8 cellular contexts compared by ENCODE assay signal in the genomic region with DNA sequence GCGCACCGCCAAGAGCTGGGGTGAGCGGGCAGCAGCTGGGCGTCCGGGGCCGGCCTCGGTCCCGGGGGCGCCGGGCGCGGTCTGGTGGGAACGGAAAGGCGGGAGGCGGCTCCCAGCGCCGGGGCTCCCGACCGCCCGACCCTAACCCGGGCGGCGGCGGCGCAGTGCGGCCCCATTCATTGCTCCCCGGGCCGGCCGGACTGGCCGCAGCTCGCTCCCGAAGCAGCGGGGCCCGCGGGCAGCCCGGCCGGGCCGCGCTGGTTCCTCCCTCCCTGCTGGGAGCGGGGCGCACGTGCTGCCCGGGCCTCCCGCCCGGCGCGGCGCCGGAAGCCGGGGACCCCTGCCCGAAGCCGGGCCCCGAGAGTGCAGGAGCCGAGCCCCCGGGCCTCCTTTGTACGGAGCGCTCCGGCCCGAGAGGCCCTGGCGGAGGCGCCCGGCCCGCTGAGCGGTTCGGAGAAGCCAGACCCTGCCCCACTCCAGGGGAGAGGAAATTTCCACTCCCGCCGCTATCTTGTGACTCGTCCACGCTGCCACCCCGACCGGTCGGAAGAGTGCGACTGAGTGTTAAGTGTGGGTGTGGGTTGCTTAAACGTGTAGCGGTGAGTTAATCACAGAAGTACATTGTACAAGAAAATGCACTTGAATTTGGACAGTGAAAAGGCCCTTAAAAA. TPM values are rescaled to one million over a fixed set of nuclear protein-coding genes. Genes with fewer than 3 reads are reported as not detected.
DNase-seq lines count a peak whose midpoint lies in the region; ATAC-seq and TF ChIP-seq lines count a peak whose summit lies in the region.

No MANE protein-coding gene starts in this region.

- intact Hi-C loops in Right ventricle myocardium superior (cut with DNase I) (loop anchor here (2.0 kb wide), 1 partner anchor 138 kb away; the partner anchor contains the start of gene RNF7), ovary (cut with DNase I) (loop anchor here in 2 of 4 donors (2.0 to 5.0 kb wide), 2 partner anchors 120 to 138 kb away; partner anchors contain the start of gene RNF7 (in 2 of the 2)), thyroid gland (cut with DNase I) (loop anchor here (5.0 to 10.0 kb wide), 2 partner anchors 82 to 140 kb away; partner anchors contain the start of gene RNF7)

- TF ChIP-seq POLR2A in ovary (IDR thresholded peaks at IDR 0.05) = no peak
- TF ChIP-seq POLR2A in thyroid gland (IDR thresholded peaks at IDR 0.05) = peak; percentile 50 to 69

- H3K27ac Mint-ChIP-seq in activated naive CD4-positive, alpha-beta T cell treated with anti-CD3 and anti-CD28 coated beads, Interleukin-2, amount 50 U/mL, for 24 hours = peak overlapping the region; percentile 75

- H3K27me3 Mint-ChIP-seq in activated naive CD4-positive, alpha-beta T cell treated with anti-CD3 and anti-CD28 coated beads, Interleukin-2, amount 50 U/mL, for 24 hours = no peaks in the 10 kb centered on the region

- peaks cover 55% of the 10 kb centered on the region for H3K4me1 Mint-ChIP-seq in activated naive CD4-positive, alpha-beta T cell treated with anti-CD3 and anti-CD28 coated beads, Interleukin-2, amount 50 U/mL, for 24 hours

- no peak for TF ChIP-seq EP300 in ovary (IDR thresholded peaks at IDR 0.05)

- no peaks in the 10 kb centered on the region for H3K9me3 Mint-ChIP-seq in activated naive CD4-positive, alpha-beta T cell treated with anti-CD3 and anti-CD28 coated beads, Interleukin-2, amount 50 U/mL, for 24 hours

- peaks cover 8% of the 10 kb centered on the region; the same call in 1 of the 2 replicates for H3K4me1 ChIP-seq in SJCRH30
- H3K4me1 ChIP-seq in ovary (ENCODE audit: insufficient read depth) = no peaks in the 10 kb centered on the region
- peaks cover 10 to 17% of the 10 kb centered on the region in 2 donors for H3K4me1 ChIP-seq in thyroid gland

- DNase-seq in Ammon's horn (ENCODE audit: low spot score) (peak; percentile 60), SJCRH30 (peak; percentile 49 to 59), Right ventricle myocardium superior (peak; percentile 68), ovary (peak; percentile 44 to 67 (median 62)), thyroid gland (peak; percentile 82 to 86)

- H3K4me3 ChIP-seq in SJCRH30 (peak overlapping the region; percentile 90), ovary (peak overlapping the region; percentile 92), thyroid gland (replicated peaks in 1 of 3) (peak overlapping the region; percentile 86 to 95 (median 93))

- H3K9me3 ChIP-seq in SJCRH30 (replicated peaks) (no peaks in the 10 kb centered on the region), ovary (no peaks in the 10 kb centered on the region), thyroid gland (no peaks in the 10 kb centered on the region)

- H3K27me3 ChIP-seq in SJCRH30 = no peaks in the 10 kb centered on the region
- no peaks in the 10 kb centered on the region for H3K27me3 ChIP-seq in ovary
- H3K27me3 ChIP-seq in thyroid gland = no peaks in the 10 kb centered on the region

- H3K27ac ChIP-seq in SJCRH30 (peak overlapping the region; percentile 64), ovary (peak overlapping the region; percentile 96 to 98), thyroid gland (peak overlapping the region; percentile 97 to 100 (median 100))

- peak; percentile 7 for ATAC-seq in GM19043 (IDR thresholded peaks at IDR 0.05; ENCODE audit: low read depth, unreplicated experiment)
- peak; percentile 23 for ATAC-seq in HG03280 (IDR thresholded peaks at IDR 0.05; ENCODE audit: unreplicated experiment)
- peak; percentile 24 for ATAC-seq in Right ventricle myocardium superior (ENCODE audit: poor library complexity)

- H3K4me3 Mint-ChIP-seq in activated naive CD4-positive, alpha-beta T cell treated with anti-CD3 and anti-CD28 coated beads, Interleukin-2, amount 50 U/mL, for 24 hours = peak overlapping the region; percentile 96

- H3K36me3 ChIP-seq in SJCRH30 (peaks cover 8% of the 10 kb centered on the region; the same call in 1 of the 2 replicates), ovary (no peaks in the 10 kb centered on the region), thyroid gland (no peaks in the 10 kb centered on the region)

- TF ChIP-seq CTCF in ovary (IDR thresholded peaks at IDR 0.05) (no peak), thyroid gland (IDR thresholded peaks at IDR 0.05) (no peak)

- 0 to 1% (median 0%) methylated on average over 44 to 75 of the region's 75 CpGs for WGBS in ovary, 3 donors
- 0% methylated on average over 10 to 13 of the region's 75 CpGs for WGBS in thyroid gland, 2 donors

- H3K36me3 Mint-ChIP-seq in activated naive CD4-positive, alpha-beta T cell treated with anti-CD3 and anti-CD28 coated beads, Interleukin-2, amount 50 U/mL, for 24 hours = peaks cover 15% of the 10 kb centered on the region

RNA-seq across cellular contexts. Expression of gene ATP1B3, which starts 0.6 kb away (rescaled TPM):
- total RNA-seq in SJCRH30 (2014; rRNA removed; shearing (Covaris generic)) = 87.8 and 94.3 TPM in 2 replicates
- 32.9 TPM for total RNA-seq in Right ventricle myocardium superior
- 100 to 1,000 TPM in 3 of 7 donors, 10 to 100 TPM in 4; 36.7 to 140 (median 51.2) TPM for total RNA-seq in ovary
- 10 to 100 TPM; 44.4 to 91.0 TPM for polyA plus RNA-seq in ovary
- total RNA-seq in thyroid gland = 10 to 100 TPM; 55.1 to 94.1 (median 64.7) TPM

Comparison
In these comparisons a context has a peak if more than half of its experiments do, and no peak if none do; other contexts are left out.
1. Peak in every context shown above with its lines: DNase-seq, ATAC-seq, H3K4me3 ChIP-seq and H3K27ac ChIP-seq.